ENCODE assay signal across 1 cellular context in genomic region chr20:44728835-44729342, GRCh38.
TF ChIP-seq lines count a peak whose summit lies in the region.

No MANE protein-coding gene starts in this region.

TF ChIP-seq in H1, 55 proteins besides CTCF, POLR2A, EP300 and RAD21 (continued from another document):
- TF ChIP-seq USF2 (IDR thresholded peaks at IDR 0.05; ENCODE audit: low read length) (no peak), CEBPB (IDR thresholded peaks at IDR 0.05; ENCODE audit: low read depth, low read length) (peak; percentile 95), RBBP5 (IDR thresholded peaks at IDR 0.05; ENCODE audit: borderline replicate concordance, low read depth, low read length) (peak; percentile 77; the same call in 1 of the 2 replicates), GTF2F1 (IDR thresholded peaks at IDR 0.05; ENCODE audit: borderline replicate concordance, low read depth, low read length) (no peak)
